11 cellular contexts compared by ENCODE assay signal in genomic region chr10:79434223-79434687, GRCh38. TPM values are rescaled to one million over a fixed set of nuclear protein-coding genes. Genes with fewer than 3 reads are reported as not detected.
DNase-seq lines count a peak whose midpoint lies in the region; ATAC-seq, FAIRE-seq and TF ChIP-seq lines count a peak whose summit lies in the region.
"Had no signal": no experiment of that assay in that cellular context is flagged by ENCODE, and none has a peak within 500 bp of the region (broad histone marks: within the 10 kb centered on the region; RNA-seq: fewer than 3 reads in every experiment).

No MANE protein-coding gene starts in this region.

- H3K36me3 Mint-ChIP-seq in activated T-cell treated with anti-CD3 and anti-CD28 coated beads, Interleukin-2, amount 50 U/mL, for 24 hours (ENCODE audit: low read depth), result no peaks in the 10 kb centered on the region
- peaks cover 15% of the 10 kb centered on the region for H3K36me3 Mint-ChIP-seq in astrocyte (ENCODE audit: low read depth, unreplicated experiment)

- peaks cover 59% of the 10 kb centered on the region for H3K79me2 ChIP-seq in astrocyte (ENCODE audit: insufficient read depth, low read length)

- peak overlapping the region; percentile 32 for H3K4me3 Mint-ChIP-seq in activated T-cell treated with anti-CD3 and anti-CD28 coated beads, Interleukin-2, amount 50 U/mL, for 24 hours
- no peak overlapping the region for H3K4me3 Mint-ChIP-seq in astrocyte (ENCODE audit: unreplicated experiment)

- no peak for ATAC-seq in GM19463 (IDR thresholded peaks at IDR 0.05; ENCODE audit: unreplicated experiment)

- peaks cover 70% of the 10 kb centered on the region for H4K20me1 ChIP-seq in astrocyte (ENCODE audit: insufficient read depth, low read length)

- H3K27me3 ChIP-seq in astrocyte (ENCODE audit: insufficient read depth, low read length) (no peaks in the 10 kb centered on the region), mucosa of rectum (ENCODE audit: control insufficient read depth in 2 of 2, insufficient read depth in 2 of 2, low read length in 2 of 2) (no peaks in the 10 kb centered on the region), tibial artery (no peaks in the 10 kb centered on the region)
- H3K27me3 ChIP-seq: adrenal gland had no signal

- H3K9me3 Mint-ChIP-seq in activated T-cell treated with anti-CD3 and anti-CD28 coated beads, Interleukin-2, amount 50 U/mL, for 24 hours, result no peaks in the 10 kb centered on the region
- no peaks in the 10 kb centered on the region for H3K9me3 Mint-ChIP-seq in astrocyte (ENCODE audit: unreplicated experiment)

- H3K27ac Mint-ChIP-seq in activated T-cell treated with anti-CD3 and anti-CD28 coated beads, Interleukin-2, amount 50 U/mL, for 24 hours, result peak overlapping the region; percentile 82
- H3K27ac Mint-ChIP-seq in astrocyte (ENCODE audit: unreplicated experiment), result peak overlapping the region; percentile 58

- H3K9me3 ChIP-seq in astrocyte (ENCODE audit: insufficient read depth, low read depth, low read length) (no peaks in the 10 kb centered on the region), mucosa of rectum (ENCODE audit: control insufficient read depth in 2 of 2, low read length in 2 of 2) (no peaks in the 10 kb centered on the region), tibial artery (no peaks in the 10 kb centered on the region)
- H3K9me3 ChIP-seq: adrenal gland, neutrophil had no signal

- no peaks in the 10 kb centered on the region for H3K36me3 ChIP-seq in astrocyte (ENCODE audit: insufficient read depth, low read length)
- no peaks in the 10 kb centered on the region for H3K36me3 ChIP-seq in mucosa of rectum (ENCODE audit: control insufficient read depth in 2 of 2, insufficient read depth in 2 of 2, low read length in 2 of 2)
- peaks cover 0 to 38% (median 10%) of the 10 kb centered on the region in 3 donors for H3K36me3 ChIP-seq in tibial artery
- H3K36me3 ChIP-seq: adrenal gland, neutrophil had no signal

- intact Hi-C loops in tibial artery (cut with DNase I; ENCODE audit: low total_unique reads), result no loop called here

- no peak overlapping the region for H3K4me3 ChIP-seq in astrocyte (ENCODE audit: insufficient read depth, low read depth, low read length)
- H3K4me3 ChIP-seq in mucosa of rectum (ENCODE audit: low read length in 2 of 2), result no peak overlapping the region
- H3K4me3 ChIP-seq in tibial artery, result peak overlapping the region in 1 of 2 donors; percentile 1
- H3K4me3 ChIP-seq: adrenal gland had no signal

- peak overlapping the region; percentile 79 for H3K4me2 ChIP-seq in astrocyte (ENCODE audit: low read length)

- peak; percentile 42 for DNase-seq in activated T-cell treated with anti-CD3 and anti-CD28 coated beads, Interleukin-2, amount 50 U/mL, for 24 hours
- DNase-seq in activated T-cell treated with anti-CD3 and anti-CD28 coated beads for 4 hours (no peak), astrocyte (ENCODE audit: low read depth) (peak; percentile 69), tibial artery (peak in 1 of 2 donors; percentile 59), RKO (ENCODE audit: low spot score) (no peak), SW480 (ENCODE audit: low spot score) (no peak)
- DNase-seq: hippocampal formation had no signal

- H2AFZ ChIP-seq in astrocyte (ENCODE audit: low read depth, low read length), result no peak overlapping the region

- TF ChIP-seq CTCF in astrocyte (IDR thresholded peaks at IDR 0.05; ENCODE audit: insufficient read depth, low read depth, low read length) (no peak), tibial artery (IDR thresholded peaks at IDR 0.05) (no peak)

- FAIRE-seq in astrocyte (lab: Jason Lieb, UNC), result no peak

- H3K27ac ChIP-seq in astrocyte (ENCODE audit: low read depth, low read length) (peak overlapping the region; percentile 74), mucosa of rectum (ENCODE audit: low read depth in 2 of 2, low read length in 2 of 2) (peak overlapping the region; percentile 16 to 43), tibial artery (peak overlapping the region; percentile 72 to 77)
- H3K27ac ChIP-seq: neutrophil had no signal

- H3K27me3 Mint-ChIP-seq in activated T-cell treated with anti-CD3 and anti-CD28 coated beads, Interleukin-2, amount 50 U/mL, for 24 hours, result peaks cover 3% of the 10 kb centered on the region
- H3K27me3 Mint-ChIP-seq in astrocyte (ENCODE audit: low read depth, unreplicated experiment), result no peaks in the 10 kb centered on the region

- peaks cover 13% of the 10 kb centered on the region for H3K4me1 Mint-ChIP-seq in activated T-cell treated with anti-CD3 and anti-CD28 coated beads, Interleukin-2, amount 50 U/mL, for 24 hours (ENCODE audit: low read depth)
- peaks cover 22% of the 10 kb centered on the region for H3K4me1 Mint-ChIP-seq in astrocyte (ENCODE audit: low read depth, unreplicated experiment)

- H3K4me1 ChIP-seq in astrocyte (ENCODE audit: insufficient read depth, low read length) (peaks cover 45% of the 10 kb centered on the region), mucosa of rectum (ENCODE audit: control insufficient read depth in 2 of 2, insufficient read depth in 2 of 2, low read length in 2 of 2) (peaks cover 10 to 22% of the 10 kb centered on the region in 2 donors), tibial artery (peaks cover 0 to 80% (median 53%) of the 10 kb centered on the region in 4 donors)

- H3K9ac ChIP-seq in astrocyte (ENCODE audit: low read length) (peak overlapping the region; percentile 65), mucosa of rectum (ENCODE audit: low read depth in 1 of 2, low read length in 2 of 2) (no peak overlapping the region)

RNA-seq across cellular contexts. Expression of gene ZCCHC24, which starts 11.2 kb away (rescaled TPM):
- 21.4 and 26.2 TPM in 2 replicates for total RNA-seq in astrocyte

Comparison
In these comparisons a context has a peak if more than half of its experiments do, and no peak if none do; other contexts are left out.
1. DNase-seq: peak in activated T-cell treated with anti-CD3 and anti-CD28 coated beads, Interleukin-2, amount 50 U/mL, for 24 hours (single experiment) and astrocyte (single experiment); none in activated T-cell treated with anti-CD3 and anti-CD28 coated beads for 4 hours (single experiment), RKO (single experiment) and SW480 (single experiment).
2. Peak in every context shown above with its lines, with median percentiles within 50 percentile points of each other: H3K27ac ChIP-seq.